ENCODE assay signal across 20 cellular contexts in genomic region chr4:19547463-19547862, GRCh38.
A peak's percentile ranks its signal among the peaks of the same experiment; 100 is the strongest.
DNase-seq lines count a peak whose midpoint lies in the region; ATAC-seq and TF ChIP-seq lines count a peak whose summit lies in the region.
"Had no signal": no experiment of that assay in that cellular context is flagged by ENCODE, and none has a peak within 500 bp of the region (broad histone marks: within the 10 kb centered on the region; RNA-seq: fewer than 3 reads in every experiment).

No MANE protein-coding gene starts in this region.

- POLR2A ChIA-PET in OCI-LY7 (lab: Charles Lee): interaction anchor here (0.6 to 0.7 kb wide), 2 partner anchors 14 to 777 kb away, joined by 3 to 4 read pairs; no protein-coding TSS in a partner anchor

- BruUV-seq in OCI-LY7 (replicated peaks; lab: Mats Ljungman, UMichigan): no TSS peak

- no peaks in the 10 kb centered on the region for H3K79me2 ChIP-seq in OCI-LY7 (ENCODE audit: insufficient read depth, low read depth, low read length)

- no peaks in the 10 kb centered on the region for H4K20me1 ChIP-seq in OCI-LY7 (ENCODE audit: insufficient read depth, low read length)
- H4K20me1 ChIP-seq: BLaER1 treated with 17β-estradiol and CSF1 and Interleukin-3, amounts not matched to agents 10 nM and 100 nM had no signal

- H3K9me3 ChIP-seq in OCI-LY7 (ENCODE audit: low read length): no peaks in the 10 kb centered on the region
- H3K9me3 ChIP-seq in sigmoid colon: no peaks in the 10 kb centered on the region
- H3K9me3 ChIP-seq: BE2C; BLaER1 treated with 17β-estradiol and CSF1 and Interleukin-3, amounts not matched to agents 10 nM and 100 nM; HAP-1 had no signal

- TF ChIP-seq CTCF in OCI-LY7 (conservative IDR thresholded peaks at IDR 0.05; ENCODE audit: low read length) (no peak), epithelial cell of esophagus (IDR thresholded peaks at IDR 0.05; ENCODE audit: insufficient read depth, low read depth, low read length, missing control alignments) (no peak), foreskin keratinocyte (conservative IDR thresholded peaks at IDR 0.05) (no peak), sigmoid colon (IDR thresholded peaks at IDR 0.05) (no peak)

- H3K27ac ChIP-seq in OCI-LY7 (ENCODE audit: low read depth, low read length, poor library complexity, severe bottlenecking) (no peak overlapping the region), foreskin keratinocyte (no peak overlapping the region), sigmoid colon (no peak overlapping the region)
- H3K27ac ChIP-seq: 22Rv1; BLaER1 treated with 17β-estradiol and CSF1 and Interleukin-3, amounts not matched to agents 10 nM and 100 nM had no signal

- H3K36me3 ChIP-seq in OCI-LY7 (ENCODE audit: insufficient read depth, low read length) (no peaks in the 10 kb centered on the region), sigmoid colon (no peaks in the 10 kb centered on the region)
- H3K36me3 ChIP-seq: BE2C; BLaER1 treated with 17β-estradiol and CSF1 and Interleukin-3, amounts not matched to agents 10 nM and 100 nM; HAP-1 had no signal

- 62 to 76% methylated on average over 2 of the region's 2 CpGs for WGBS in sigmoid colon, 2 donors

- intact Hi-C loops in OCI-LY7 (cut with micrococcal nuclease; ENCODE audit: unreplicated experiment) (no loop called here), sigmoid colon (cut with DNase I) (no loop called here)

- no peak for TF ChIP-seq POLR2A in sigmoid colon (IDR thresholded peaks at IDR 0.05)

- no peak overlapping the region for H3K4me3 ChIP-seq in OCI-LY7 (ENCODE audit: low read depth, low read length, poor library complexity, severe bottlenecking)
- H3K4me3 ChIP-seq in epithelial cell of esophagus (ENCODE audit: low read length): no peak overlapping the region
- no peak overlapping the region for H3K4me3 ChIP-seq in sigmoid colon
- H3K4me3 ChIP-seq: BLaER1 treated with 17β-estradiol and CSF1 and Interleukin-3, amounts not matched to agents 10 nM and 100 nM; HAP-1 had no signal

- no peaks in the 10 kb centered on the region for H3K9me2 ChIP-seq in OCI-LY7 (ENCODE audit: insufficient read depth, low read length)

- H2AFZ ChIP-seq in OCI-LY7 (ENCODE audit: low read length): peak overlapping the region; percentile 3; the same call in 1 of the 2 replicates

- no peaks in the 10 kb centered on the region for H3K27me3 ChIP-seq in foreskin keratinocyte
- H3K27me3 ChIP-seq in sigmoid colon: no peaks in the 10 kb centered on the region
- H3K27me3 ChIP-seq: BE2C; BLaER1 treated with 17β-estradiol and CSF1 and Interleukin-3, amounts not matched to agents 10 nM and 100 nM had no signal

- CTCF ChIA-PET in OCI-LY7 (lab: Charles Lee; ENCODE audit: unreplicated experiment): no interaction called here

- DNase-seq in NCI-H2171 treated with DMSO at 0.1 percent for 48 hours (lab: John Stamatoyannopoulos, UW): peak; percentile 57
- no peak for DNase-seq in NCI-H2171 (lab: John Stamatoyannopoulos, UW)
- DNase-seq in OCI-LY7 (ENCODE audit: low spot score): no peak
- peak; percentile 60 for DNase-seq in epithelial cell of esophagus (ENCODE audit: low read depth)
- peak; percentile 9 to 44 for DNase-seq in foreskin keratinocyte
- DNase-seq in sigmoid colon: no peak
- DNase-seq in NOMO-1 (lab: John Stamatoyannopoulos, UW; ENCODE audit: unreplicated experiment in 2 of 2): no peak
- DNase-seq: AML-193; BE2C; CD4-positive, alpha-beta T cell; CD8-positive, alpha-beta memory T cell; DMS 273 treated with DMSO at 0.1 percent for 48 hours; DMS79; GF-D8; GOT3; HFFc6 had no signal

- no peak for TF ChIP-seq EP300 in sigmoid colon (IDR thresholded peaks at IDR 0.05)

- H3K4me2 ChIP-seq in OCI-LY7 (ENCODE audit: low read length): no peak overlapping the region
- H3K4me2 ChIP-seq: BLaER1 treated with 17β-estradiol and CSF1 and Interleukin-3, amounts not matched to agents 10 nM and 100 nM had no signal

- H3K4me1 ChIP-seq in OCI-LY7 (ENCODE audit: insufficient read depth, low read length, poor library complexity, severe bottlenecking) (peaks cover 13% of the 10 kb centered on the region), foreskin keratinocyte (no peaks in the 10 kb centered on the region), sigmoid colon (no peaks in the 10 kb centered on the region)
- H3K4me1 ChIP-seq: BE2C; BLaER1 treated with 17β-estradiol and CSF1 and Interleukin-3, amounts not matched to agents 10 nM and 100 nM; HAP-1 had no signal

- ATAC-seq in foreskin keratinocyte (no peak), HG02571 (IDR thresholded peaks at IDR 0.05; ENCODE audit: unreplicated experiment) (no peak)

Comparison
In these comparisons a context has a peak if more than half of its experiments do, and no peak if none do; other contexts are left out.
1. DNase-seq: peak in NCI-H2171 treated with DMSO at 0.1 percent for 48 hours (single experiment), epithelial cell of esophagus (single experiment) and foreskin keratinocyte (2 of 2); none in NCI-H2171 (single experiment), OCI-LY7 (single experiment), sigmoid colon (single experiment) and NOMO-1 (0 of 2).